Comparison of ENCODE assay signal across 14 cellular contexts in genomic region chr15:74621546-74621920, GRCh38. TPM values are rescaled to one million over a fixed set of nuclear protein-coding genes. Genes with fewer than 3 reads are reported as not detected.
DNase-seq lines count a peak whose midpoint lies in the region; ATAC-seq and TF ChIP-seq lines count a peak whose summit lies in the region.
"Had no signal": no experiment of that assay in that cellular context is flagged by ENCODE, and none has a peak within 500 bp of the region (broad histone marks: within the 10 kb centered on the region; RNA-seq: fewer than 3 reads in every experiment).

No MANE protein-coding gene starts in this region.

- TF ChIP-seq CTCF in natural killer cell (IDR thresholded peaks at IDR 0.05) (no peak), lower leg skin (IDR thresholded peaks at IDR 0.05) (no peak)

- H3K4me1 ChIP-seq in adipocyte (ENCODE audit: control insufficient read depth, insufficient read depth, low read length), result peaks cover 39% of the 10 kb centered on the region

- H3K36me3 Mint-ChIP-seq in natural killer cell (no peaks in the 10 kb centered on the region), memory B cell (peaks cover 28% of the 10 kb centered on the region)
- peaks cover 11% of the 10 kb centered on the region for H3K36me3 Mint-ChIP-seq in natural killer cell treated with Interleukin-12 subunit alpha and Interleukin-12 subunit beta and Interleukin-15 and Interleukin-18, amount 100 ng/mL, for 72 hours
- H3K36me3 Mint-ChIP-seq in effector memory CD8-positive, alpha-beta T cell (ENCODE audit: insufficient read depth), result peaks cover 75% of the 10 kb centered on the region

- 72 to 77% methylated on average over 8 to 16 of the region's 16 CpGs for WGBS in lower leg skin, 2 donors

- H3K27me3 ChIP-seq in adipocyte (replicated peaks; ENCODE audit: control insufficient read depth, insufficient read depth, low read length), result no peaks in the 10 kb centered on the region
- H3K27me3 ChIP-seq: MG63 had no signal

- H3K9me3 ChIP-seq in adipocyte (ENCODE audit: control insufficient read depth, low read length), result no peaks in the 10 kb centered on the region
- H3K9me3 ChIP-seq: MG63, thoracic aorta had no signal

- ATAC-seq in natural killer cell (no peak), memory B cell (ENCODE audit: low read depth) (no peak), HG03025 (IDR thresholded peaks at IDR 0.05; ENCODE audit: low FRiP score, unreplicated experiment) (no peak), GM18511 (IDR thresholded peaks at IDR 0.05; ENCODE audit: unreplicated experiment) (no peak)
- no peak for ATAC-seq in natural killer cell treated with Interleukin-12 subunit alpha and Interleukin-12 subunit beta and Interleukin-15 and Interleukin-18, amount 100 ng/mL, for 72 hours
- no peak for ATAC-seq in effector memory CD8-positive, alpha-beta T cell (replicated peaks)

- H3K4me3 ChIP-seq in adipocyte (ENCODE audit: low read length) (no peak overlapping the region), lower leg skin (ENCODE audit: low read depth, poor library complexity, severe bottlenecking) (no peak overlapping the region)
- H3K4me3 ChIP-seq: MG63, thoracic aorta had no signal

- no peak for DNase-seq in natural killer cell
- DNase-seq in natural killer cell treated with Interleukin-12 subunit alpha and Interleukin-12 subunit beta and Interleukin-15 and Interleukin-18, amount 100 ng/mL, for 72 hours (ENCODE audit: low spot score), result no peak
- DNase-seq in adipocyte (ENCODE audit: low read depth), result no peak
- no peak for DNase-seq in memory B cell (ENCODE audit: low spot score in 2 of 2)
- DNase-seq in lower leg skin (ENCODE audit: low spot score in 2 of 2), result no peak
- DNase-seq in effector memory CD8-positive, alpha-beta T cell, result no peak
- DNase-seq: NCI-H748 treated with DMSO at 0.1 percent for 48 hours had no signal

- H3K4me3 Mint-ChIP-seq in natural killer cell (no peak overlapping the region), memory B cell (no peak overlapping the region)
- no peak overlapping the region for H3K4me3 Mint-ChIP-seq in natural killer cell treated with Interleukin-12 subunit alpha and Interleukin-12 subunit beta and Interleukin-15 and Interleukin-18, amount 100 ng/mL, for 72 hours
- H3K4me3 Mint-ChIP-seq in effector memory CD8-positive, alpha-beta T cell, result no peak overlapping the region
- H3K4me3 Mint-ChIP-seq: activated CD4-positive, alpha-beta T cell treated with anti-CD3 and anti-CD28 coated beads, Interleukin-2, amount 10 ng/mL, durations not matched to agents 24 days and 14 days; dendritic cell treated with granulocyte-macrophage colony-stimulating factor and Interleukin-4, amounts not matched to agents 40 ng/mL and 50 ng/mL, for 4 days; mesothelial cell of epicardium had no signal

- H3K9me3 Mint-ChIP-seq in natural killer cell (no peaks in the 10 kb centered on the region), memory B cell (no peaks in the 10 kb centered on the region)
- no peaks in the 10 kb centered on the region for H3K9me3 Mint-ChIP-seq in natural killer cell treated with Interleukin-12 subunit alpha and Interleukin-12 subunit beta and Interleukin-15 and Interleukin-18, amount 100 ng/mL, for 72 hours
- no peaks in the 10 kb centered on the region for H3K9me3 Mint-ChIP-seq in effector memory CD8-positive, alpha-beta T cell
- H3K9me3 Mint-ChIP-seq: activated CD4-positive, alpha-beta T cell treated with anti-CD3 and anti-CD28 coated beads, Interleukin-2, amount 10 ng/mL, durations not matched to agents 24 days and 14 days; dendritic cell treated with granulocyte-macrophage colony-stimulating factor and Interleukin-4, amounts not matched to agents 40 ng/mL and 50 ng/mL, for 4 days; mesothelial cell of epicardium had no signal

- H3K27me3 Mint-ChIP-seq in natural killer cell (ENCODE audit: low read depth in 2 of 2) (no peaks in the 10 kb centered on the region), memory B cell (no peaks in the 10 kb centered on the region)
- H3K27me3 Mint-ChIP-seq in natural killer cell treated with Interleukin-12 subunit alpha and Interleukin-12 subunit beta and Interleukin-15 and Interleukin-18, amount 100 ng/mL, for 72 hours, result no peaks in the 10 kb centered on the region
- H3K27me3 Mint-ChIP-seq in effector memory CD8-positive, alpha-beta T cell, result no peaks in the 10 kb centered on the region
- H3K27me3 Mint-ChIP-seq: activated CD4-positive, alpha-beta T cell treated with anti-CD3 and anti-CD28 coated beads, Interleukin-2, amount 10 ng/mL, durations not matched to agents 24 days and 14 days; dendritic cell treated with granulocyte-macrophage colony-stimulating factor and Interleukin-4, amounts not matched to agents 40 ng/mL and 50 ng/mL, for 4 days had no signal

- H3K27ac Mint-ChIP-seq in natural killer cell (peak overlapping the region; percentile 59 to 81), memory B cell (peak overlapping the region; percentile 78)
- H3K27ac Mint-ChIP-seq in natural killer cell treated with Interleukin-12 subunit alpha and Interleukin-12 subunit beta and Interleukin-15 and Interleukin-18, amount 100 ng/mL, for 72 hours, result peak overlapping the region in 1 of 2 donors; percentile 64
- peak overlapping the region in 1 of 2 donors; percentile 87 for H3K27ac Mint-ChIP-seq in effector memory CD8-positive, alpha-beta T cell

- H3K4me1 Mint-ChIP-seq in natural killer cell, result peaks cover 46 to 58% of the 10 kb centered on the region in 2 donors
- H3K4me1 Mint-ChIP-seq in natural killer cell treated with Interleukin-12 subunit alpha and Interleukin-12 subunit beta and Interleukin-15 and Interleukin-18, amount 100 ng/mL, for 72 hours (ENCODE audit: low read depth in 2 of 2), result peaks cover 39 to 49% of the 10 kb centered on the region in 2 donors
- peaks cover 42% of the 10 kb centered on the region for H3K4me1 Mint-ChIP-seq in memory B cell
- H3K4me1 Mint-ChIP-seq in effector memory CD8-positive, alpha-beta T cell (ENCODE audit: low read depth in 2 of 2), result peaks cover 46 to 47% of the 10 kb centered on the region in 2 donors

- TF ChIP-seq POLR2A in lower leg skin (IDR thresholded peaks at IDR 0.05), result no peak

- intact Hi-C loops in natural killer cell (cut with micrococcal nuclease), result no loop called here
- intact Hi-C loops in lower leg skin (cut with DNase I; ENCODE audit: low total_unique reads), result no loop called here

- peaks cover 75% of the 10 kb centered on the region for H3K36me3 ChIP-seq in adipocyte (ENCODE audit: control insufficient read depth, insufficient read depth, low read length, severe bottlenecking)

- H3K9ac ChIP-seq in adipocyte (ENCODE audit: low read length), result peak overlapping the region; percentile 36

RNA-seq across cellular contexts. Expression of gene CLK3, which starts 5.9 kb away (rescaled TPM):
- 100 to 1,000 TPM; 288 to 298 (median 293) TPM for total RNA-seq in natural killer cell
- 100 to 1,000 TPM; 148 TPM for total RNA-seq in natural killer cell treated with Interleukin-12 subunit alpha and Interleukin-12 subunit beta and Interleukin-15 and Interleukin-18, amount 100 ng/mL, for 72 hours
- total RNA-seq in lower leg skin, result 100 to 1,000 TPM in 2 of 4 donors, 10 to 100 TPM in 2; 96.7 to 230 (median 117) TPM
